9 cellular contexts compared by ENCODE assay signal in genomic region chr15:69666441-69666882, GRCh38.
DNase-seq lines count a peak whose midpoint lies in the region; ATAC-seq, FAIRE-seq and TF ChIP-seq lines count a peak whose summit lies in the region.
"Had no signal": no experiment of that assay in that cellular context is flagged by ENCODE, and none has a peak within 500 bp of the region (broad histone marks: within the 10 kb centered on the region; RNA-seq: fewer than 3 reads in every experiment).

No MANE protein-coding gene starts in this region.

- no peak overlapping the region for H2BK5ac ChIP-seq in trophoblast cell (ENCODE audit: low read depth, low read length, poor library complexity)

- H3K9ac ChIP-seq in astrocyte (ENCODE audit: low read length) (no peak overlapping the region), trophoblast cell (ENCODE audit: low read length) (no peak overlapping the region)

- no peak overlapping the region for H2BK120ac ChIP-seq in trophoblast cell (ENCODE audit: insufficient read depth, low read length, poor library complexity)

- no peak overlapping the region for H3K23ac ChIP-seq in trophoblast cell (ENCODE audit: low read length)

- no peak for FAIRE-seq in astrocyte (lab: Jason Lieb, UNC)

- peak; percentile 4 for ATAC-seq in GM18858 (IDR thresholded peaks at IDR 0.05; ENCODE audit: unreplicated experiment)
- ATAC-seq in HG03521 (IDR thresholded peaks at IDR 0.05; ENCODE audit: unreplicated experiment): no peak
- ATAC-seq: HCT116 had no signal

- no peak overlapping the region for H4K12ac ChIP-seq in trophoblast cell (ENCODE audit: low read depth, low read length)

- H4K91ac ChIP-seq in trophoblast cell (ENCODE audit: low read depth, low read length): no peak overlapping the region

- H2BK12ac ChIP-seq in trophoblast cell (ENCODE audit: low read length): no peak overlapping the region

- no peak overlapping the region for H2AFZ ChIP-seq in astrocyte (ENCODE audit: low read depth, low read length)
- H2AFZ ChIP-seq in trophoblast cell (ENCODE audit: insufficient read depth, low read length, poor library complexity): no peak overlapping the region

- H3K18ac ChIP-seq in trophoblast cell (ENCODE audit: low read length): no peak overlapping the region

- peak; percentile 40 to 58 for DNase-seq in Kasumi-1 (lab: John Stamatoyannopoulos, UW)
- peak; percentile 60 for DNase-seq in astrocyte (ENCODE audit: low read depth)
- peak; percentile 33 to 50 for DNase-seq in trophoblast cell
- DNase-seq in DMS79 (lab: John Stamatoyannopoulos, UW): no peak
- DNase-seq in NCI-H2081 (lab: John Stamatoyannopoulos, UW): no peak
- DNase-seq in MG63: no peak

- no peak overlapping the region for H4K8ac ChIP-seq in trophoblast cell (ENCODE audit: low read depth, low read length)

- H4K20me1 ChIP-seq in astrocyte (ENCODE audit: insufficient read depth, low read length): no peaks in the 10 kb centered on the region

- H3K4me3 ChIP-seq in astrocyte (ENCODE audit: insufficient read depth, low read depth, low read length) (no peak overlapping the region), trophoblast cell (ENCODE audit: low read depth, low read length) (no peak overlapping the region), MG63 (no peak overlapping the region)

- no peaks in the 10 kb centered on the region for H3K36me3 Mint-ChIP-seq in astrocyte (ENCODE audit: low read depth, unreplicated experiment)

- H3K4me1 ChIP-seq in astrocyte (ENCODE audit: insufficient read depth, low read length) (no peaks in the 10 kb centered on the region), trophoblast cell (ENCODE audit: control insufficient read depth in 1 of 2, insufficient read depth in 2 of 2, low read length in 2 of 2) (no peaks in the 10 kb centered on the region)

- H3K4me2 ChIP-seq in astrocyte (ENCODE audit: low read length): no peak overlapping the region
- H3K4me2 ChIP-seq in trophoblast cell (ENCODE audit: low read length): no peak overlapping the region

- peaks cover 2% of the 10 kb centered on the region for H3K9me3 Mint-ChIP-seq in astrocyte (ENCODE audit: unreplicated experiment)

- H3K4me1 Mint-ChIP-seq in astrocyte (ENCODE audit: low read depth, unreplicated experiment): peaks cover 8% of the 10 kb centered on the region

- H3K14ac ChIP-seq in trophoblast cell (ENCODE audit: low read length): no peak overlapping the region

- no peak overlapping the region for H3K27ac Mint-ChIP-seq in astrocyte (ENCODE audit: unreplicated experiment)

- TF ChIP-seq CTCF in astrocyte (IDR thresholded peaks at IDR 0.05; ENCODE audit: insufficient read depth, low read depth, low read length): no peak

- H3K79me2 ChIP-seq in astrocyte (ENCODE audit: insufficient read depth, low read length): no peaks in the 10 kb centered on the region
- H3K79me2 ChIP-seq in trophoblast cell (ENCODE audit: control insufficient read depth, insufficient read depth, low read length, poor library complexity): no peaks in the 10 kb centered on the region

- H3K79me1 ChIP-seq in trophoblast cell (ENCODE audit: low read length): no peaks in the 10 kb centered on the region

- H3K9me3 ChIP-seq in astrocyte (ENCODE audit: insufficient read depth, low read depth, low read length): no peaks in the 10 kb centered on the region
- H3K9me3 ChIP-seq in trophoblast cell (ENCODE audit: insufficient read depth, low read depth, low read length): peaks cover 2% of the 10 kb centered on the region
- H3K9me3 ChIP-seq in MG63: no peaks in the 10 kb centered on the region

- no peaks in the 10 kb centered on the region for H3K36me3 ChIP-seq in astrocyte (ENCODE audit: insufficient read depth, low read length)
- no peaks in the 10 kb centered on the region for H3K36me3 ChIP-seq in trophoblast cell (ENCODE audit: control insufficient read depth in 1 of 2, insufficient read depth in 2 of 2, low read length in 2 of 2)
- H3K36me3 ChIP-seq in MG63: no peaks in the 10 kb centered on the region

- no peak overlapping the region for H2AK5ac ChIP-seq in trophoblast cell (ENCODE audit: low read length)

- no peak overlapping the region for H3K4me3 Mint-ChIP-seq in astrocyte (ENCODE audit: unreplicated experiment)

- no peak overlapping the region for H3K27ac ChIP-seq in astrocyte (ENCODE audit: low read depth, low read length)
- H3K27ac ChIP-seq in trophoblast cell (ENCODE audit: low read depth, low read length): no peak overlapping the region

- H3K27me3 Mint-ChIP-seq in astrocyte (ENCODE audit: low read depth, unreplicated experiment): peaks cover 35% of the 10 kb centered on the region

- H3K27me3 ChIP-seq in astrocyte (ENCODE audit: insufficient read depth, low read length): peaks cover 14% of the 10 kb centered on the region
- H3K27me3 ChIP-seq in trophoblast cell (ENCODE audit: insufficient read depth, low read length): no peaks in the 10 kb centered on the region
- H3K27me3 ChIP-seq in MG63: no peaks in the 10 kb centered on the region

- H3K4ac ChIP-seq in trophoblast cell (ENCODE audit: low read depth, low read length): no peak overlapping the region

- no CpG with 5 or more reads among the region's 10 CpGs for WGBS in trophoblast cell (ENCODE audit: extremely low coverage, insufficient coverage, insufficient read length)

Comparison
In these comparisons a context has a peak if more than half of its experiments do, and no peak if none do; other contexts are left out.
1. DNase-seq: peak in Kasumi-1 (2 of 2), astrocyte (single experiment) and trophoblast cell (2 of 2); none in DMS79 (single experiment), NCI-H2081 (0 of 2) and MG63 (single experiment).